ENCODE assay signal across 1 cellular context in the genomic region with DNA sequence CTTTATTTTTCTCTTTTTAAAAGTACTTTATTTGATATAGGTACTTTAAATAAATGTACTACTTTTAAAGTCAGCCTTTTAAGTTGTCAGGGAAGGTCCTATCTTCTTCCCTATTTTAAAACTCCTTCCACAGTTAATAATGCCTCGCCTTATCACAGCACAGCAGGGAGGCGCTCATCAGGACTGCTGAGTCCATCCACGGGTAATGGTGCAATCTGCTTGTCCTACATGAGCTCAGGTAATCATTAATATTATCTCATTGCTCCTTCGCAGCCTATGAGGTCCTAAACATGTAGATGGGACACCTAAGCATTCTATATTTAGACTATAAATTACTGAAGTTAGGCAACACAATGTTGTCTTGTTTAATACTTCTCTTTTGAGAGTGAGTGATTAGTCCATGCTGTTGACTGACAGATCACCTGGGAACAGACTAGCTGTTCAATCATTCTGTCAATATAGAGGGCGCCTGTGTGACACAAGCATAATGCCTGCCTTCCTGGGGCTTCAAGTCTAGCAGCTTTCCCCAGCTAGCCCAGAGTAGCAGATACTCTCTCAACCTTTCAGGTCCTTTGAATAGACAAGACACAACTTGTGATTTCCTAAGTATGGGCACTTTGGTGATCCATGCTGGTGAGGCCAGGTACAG.
TF ChIP-seq lines count a peak whose summit lies in the region.

No MANE protein-coding gene starts in this region.

TF ChIP-seq in H1, 55 proteins besides CTCF, POLR2A, EP300 and RAD21:
- no peak for TF ChIP-seq GABPA (IDR thresholded peaks at IDR 0.05; ENCODE audit: borderline replicate concordance, insufficient read depth, low read length)
- TF ChIP-seq KDM5A (IDR thresholded peaks at IDR 0.05; ENCODE audit: low read length): no peak
